Comparison of ENCODE assay signal across 1 cellular context in the genomic region with DNA sequence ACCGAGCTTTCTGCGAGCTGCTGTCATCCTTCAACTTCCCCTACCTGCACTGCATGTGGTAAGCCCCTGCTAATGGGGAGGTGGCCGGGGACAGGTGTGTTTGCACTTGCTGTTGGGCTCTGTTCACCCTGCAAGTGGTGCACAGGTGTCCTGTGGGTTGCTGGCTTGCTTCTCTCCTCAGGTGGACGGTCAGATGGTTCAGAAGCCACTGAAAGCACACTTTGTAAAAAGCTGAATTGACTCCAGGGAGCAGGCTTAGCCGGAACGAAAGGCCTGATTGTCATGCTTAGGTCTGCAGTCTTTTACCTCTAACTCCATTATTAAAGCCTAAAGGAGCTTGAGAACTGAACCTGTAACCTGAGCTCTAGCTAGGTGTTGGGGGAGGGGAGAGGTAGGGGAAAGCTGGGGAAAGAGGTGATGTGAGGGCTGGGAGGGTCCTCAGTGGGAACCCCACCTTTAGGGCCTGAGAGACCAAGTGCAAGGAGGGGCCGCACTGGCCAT.
TF ChIP-seq lines count a peak whose summit lies in the region.

No MANE protein-coding gene starts in this region.

TF ChIP-seq in WTC11, 78 proteins besides CTCF, POLR2A, EP300 and RAD21 (continued from another document):
- TF ChIP-seq, protein P1, sequence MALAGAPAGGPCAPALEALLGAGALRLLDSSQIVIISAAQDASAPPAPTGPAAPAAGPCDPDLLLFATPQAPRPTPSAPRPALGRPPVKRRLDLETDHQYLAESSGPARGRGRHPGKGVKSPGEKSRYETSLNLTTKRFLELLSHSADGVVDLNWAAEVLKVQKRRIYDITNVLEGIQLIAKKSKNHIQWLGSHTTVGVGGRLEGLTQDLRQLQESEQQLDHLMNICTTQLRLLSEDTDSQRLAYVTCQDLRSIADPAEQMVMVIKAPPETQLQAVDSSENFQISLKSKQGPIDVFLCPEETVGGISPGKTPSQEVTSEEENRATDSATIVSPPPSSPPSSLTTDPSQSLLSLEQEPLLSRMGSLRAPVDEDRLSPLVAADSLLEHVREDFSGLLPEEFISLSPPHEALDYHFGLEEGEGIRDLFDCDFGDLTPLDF (CRISPR knock-in tag; IDR thresholded peaks at IDR 0.05), result no peak
- TF ChIP-seq, protein P2, sequence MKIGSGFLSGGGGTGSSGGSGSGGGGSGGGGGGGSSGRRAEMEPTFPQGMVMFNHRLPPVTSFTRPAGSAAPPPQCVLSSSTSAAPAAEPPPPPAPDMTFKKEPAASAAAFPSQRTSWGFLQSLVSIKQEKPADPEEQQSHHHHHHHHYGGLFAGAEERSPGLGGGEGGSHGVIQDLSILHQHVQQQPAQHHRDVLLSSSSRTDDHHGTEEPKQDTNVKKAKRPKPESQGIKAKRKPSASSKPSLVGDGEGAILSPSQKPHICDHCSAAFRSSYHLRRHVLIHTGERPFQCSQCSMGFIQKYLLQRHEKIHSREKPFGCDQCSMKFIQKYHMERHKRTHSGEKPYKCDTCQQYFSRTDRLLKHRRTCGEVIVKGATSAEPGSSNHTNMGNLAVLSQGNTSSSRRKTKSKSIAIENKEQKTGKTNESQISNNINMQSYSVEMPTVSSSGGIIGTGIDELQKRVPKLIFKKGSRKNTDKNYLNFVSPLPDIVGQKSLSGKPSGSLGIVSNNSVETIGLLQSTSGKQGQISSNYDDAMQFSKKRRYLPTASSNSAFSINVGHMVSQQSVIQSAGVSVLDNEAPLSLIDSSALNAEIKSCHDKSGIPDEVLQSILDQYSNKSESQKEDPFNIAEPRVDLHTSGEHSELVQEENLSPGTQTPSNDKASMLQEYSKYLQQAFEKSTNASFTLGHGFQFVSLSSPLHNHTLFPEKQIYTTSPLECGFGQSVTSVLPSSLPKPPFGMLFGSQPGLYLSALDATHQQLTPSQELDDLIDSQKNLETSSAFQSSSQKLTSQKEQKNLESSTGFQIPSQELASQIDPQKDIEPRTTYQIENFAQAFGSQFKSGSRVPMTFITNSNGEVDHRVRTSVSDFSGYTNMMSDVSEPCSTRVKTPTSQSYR (CRISPR knock-in tag; IDR thresholded peaks at IDR 0.05), result peak; percentile 93
- TF ChIP-seq, protein P3, sequence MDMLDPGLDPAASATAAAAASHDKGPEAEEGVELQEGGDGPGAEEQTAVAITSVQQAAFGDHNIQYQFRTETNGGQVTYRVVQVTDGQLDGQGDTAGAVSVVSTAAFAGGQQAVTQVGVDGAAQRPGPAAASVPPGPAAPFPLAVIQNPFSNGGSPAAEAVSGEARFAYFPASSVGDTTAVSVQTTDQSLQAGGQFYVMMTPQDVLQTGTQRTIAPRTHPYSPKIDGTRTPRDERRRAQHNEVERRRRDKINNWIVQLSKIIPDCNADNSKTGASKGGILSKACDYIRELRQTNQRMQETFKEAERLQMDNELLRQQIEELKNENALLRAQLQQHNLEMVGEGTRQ (CRISPR knock-in tag; IDR thresholded peaks at IDR 0.05), result peak; percentile 17; the same call in 1 of the 2 replicates
- TF ChIP-seq CREB1 (CRISPR knock-in tag; IDR thresholded peaks at IDR 0.05) (no peak), ZNF317 (CRISPR knock-in tag; IDR thresholded peaks at IDR 0.05; ENCODE audit: borderline replicate concordance, low read depth) (no peak)
